In genomic region chr12:32612658-32613614, GRCh38 we compare ENCODE assay signal across 19 cellular contexts.
"Had no signal": no experiment of that assay in that cellular context is flagged by ENCODE, and none has a peak within 500 bp of the region (broad histone marks: within the 10 kb centered on the region; RNA-seq: fewer than 3 reads in every experiment).

No MANE protein-coding gene starts in this region.

- H3K27ac ChIP-seq: esophagus squamous epithelium, left lung, skin epidermis, transverse colon, vagina had no signal

- H3K9me3 ChIP-seq: esophagus squamous epithelium, left lung, neutrophil, transverse colon, vagina had no signal

- H3K4me1 Mint-ChIP-seq: naive thymus-derived CD8-positive, alpha-beta T cell had no signal

- H3K4me3 Mint-ChIP-seq: activated B cell treated with CpG ODN at 0.5 μM for 24 hours; activated CD4-positive, alpha-beta T cell treated with anti-CD3 and anti-CD28 coated beads, Interleukin-2, amount 10 ng/mL, durations not matched to agents 24 days and 14 days; activated CD8-positive, alpha-beta T cell treated with anti-CD3 and anti-CD28 coated beads, Interleukin-2, amount 10 ng/mL, durations not matched to agents 7 days and 5 days; activated naive CD8-positive, alpha-beta T cell; naive thymus-derived CD8-positive, alpha-beta T cell; T-helper 17 cell had no signal

- DNase-seq: activated B cell treated with CpG ODN at 0.5 μM for 24 hours; activated CD4-positive, alpha-beta T cell treated with anti-CD3 and anti-CD28 coated beads, Interleukin-2, amount 10 ng/mL, durations not matched to agents 24 days and 14 days; activated CD8-positive, alpha-beta memory T cell treated with anti-CD3 and anti-CD28 coated beads, Interleukin-2, amount 50 U/mL, for 4 hours; activated CD8-positive, alpha-beta T cell treated with anti-CD3 and anti-CD28 coated beads, Interleukin-2, amount 10 ng/mL, durations not matched to agents 7 days and 5 days; activated gamma-delta T cell treated with Interleukin-2 at 50 U/mL for 16 hours; activated T-cell treated with anti-CD3 and anti-CD28 coated beads, Interleukin-2, amount 50 U/mL, for 48 hours; amniotic stem cell; esophagus squamous epithelium; foreskin fibroblast; mesenchymal stem cell; naive thymus-derived CD8-positive, alpha-beta T cell; stimulated activated naive CD8-positive, alpha-beta T cell treated with anti-CD3 and anti-CD28 coated beads, Interleukin-15, Interleukin-2, amounts not matched to agents 100 U/mL and 50 U/mL, for 24 hours; T-helper 17 cell; transverse colon had no signal

- H3K27ac Mint-ChIP-seq: activated B cell treated with CpG ODN at 0.5 μM for 24 hours; activated CD4-positive, alpha-beta T cell treated with anti-CD3 and anti-CD28 coated beads, Interleukin-2, amount 10 ng/mL, durations not matched to agents 24 days and 14 days; activated CD8-positive, alpha-beta T cell treated with anti-CD3 and anti-CD28 coated beads, Interleukin-2, amount 10 ng/mL, durations not matched to agents 7 days and 5 days; activated naive CD8-positive, alpha-beta T cell; naive thymus-derived CD8-positive, alpha-beta T cell; T-helper 17 cell had no signal

- H3K9me3 Mint-ChIP-seq: activated B cell treated with CpG ODN at 0.5 μM for 24 hours; activated CD4-positive, alpha-beta T cell treated with anti-CD3 and anti-CD28 coated beads, Interleukin-2, amount 10 ng/mL, durations not matched to agents 24 days and 14 days; naive thymus-derived CD8-positive, alpha-beta T cell had no signal

- H3K4me1 ChIP-seq: esophagus squamous epithelium, left lung, vagina had no signal

- H3K4me3 ChIP-seq: esophagus squamous epithelium, left lung, skin epidermis, transverse colon, vagina had no signal

- H3K36me3 Mint-ChIP-seq: activated naive CD8-positive, alpha-beta T cell; naive thymus-derived CD8-positive, alpha-beta T cell had no signal

- H3K27me3 ChIP-seq: esophagus squamous epithelium, left lung, neutrophil, transverse colon, vagina had no signal

- ATAC-seq: activated CD8-positive, alpha-beta T cell treated with anti-CD3 and anti-CD28 coated beads, Interleukin-2, amount 10 ng/mL, durations not matched to agents 7 days and 5 days; left lung; naive thymus-derived CD8-positive, alpha-beta T cell; stimulated activated naive CD8-positive, alpha-beta T cell treated with anti-CD3 and anti-CD28 coated beads, Interleukin-15, Interleukin-2, amounts not matched to agents 100 U/mL and 50 U/mL, for 24 hours; T-helper 17 cell had no signal

- H3K27me3 Mint-ChIP-seq: activated B cell treated with CpG ODN at 0.5 μM for 24 hours; activated naive CD8-positive, alpha-beta T cell had no signal
